In the genomic region with DNA sequence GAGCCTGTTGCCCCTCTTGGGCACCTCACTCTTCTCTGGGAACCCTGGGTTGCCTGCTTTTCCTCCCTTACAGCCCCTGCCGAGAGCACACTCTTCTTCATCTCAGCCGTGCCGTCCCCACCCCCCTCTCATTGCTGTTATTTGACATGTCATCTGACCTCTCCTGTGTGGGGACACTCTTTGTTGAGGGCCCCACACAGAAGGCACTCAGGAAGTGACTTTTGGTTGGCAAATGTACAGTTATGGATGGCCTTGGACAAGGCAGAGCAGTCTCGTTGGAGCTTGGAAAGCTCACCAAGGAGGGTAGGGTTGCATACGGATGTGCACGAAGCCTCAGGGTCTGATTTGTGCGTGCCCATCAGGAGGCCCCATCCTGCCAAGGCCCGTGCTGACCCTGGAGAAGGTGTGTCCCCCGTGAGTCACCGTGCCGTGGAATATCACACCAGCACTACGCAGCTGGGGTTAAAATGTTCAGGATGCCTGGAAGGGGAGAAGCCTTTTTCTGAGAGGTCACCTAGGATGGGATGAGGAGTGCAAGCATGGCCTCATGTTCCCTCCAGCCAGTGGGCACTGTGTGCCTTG, we compare ENCODE assay signal across 1 cellular context.
TF ChIP-seq lines count a peak whose summit lies in the region.

No MANE protein-coding gene starts in this region.

TF ChIP-seq in HepG2, 621 proteins besides CTCF, POLR2A, EP300 and RAD21 (continued from another document and continues in another):
- TF ChIP-seq ZNF550 (CRISPR knock-in tag; IDR thresholded peaks at IDR 0.05; ENCODE audit: borderline replicate concordance) (no peak), ZC3H13 (CRISPR knock-in tag; IDR thresholded peaks at IDR 0.05) (no peak), ZNF552 (CRISPR knock-in tag; IDR thresholded peaks at IDR 0.05; ENCODE audit: borderline replicate concordance) (no peak), ZNF614 (CRISPR knock-in tag; IDR thresholded peaks at IDR 0.05; ENCODE audit: borderline replicate concordance) (no peak), ZNF431 (CRISPR knock-in tag; IDR thresholded peaks at IDR 0.05; ENCODE audit: borderline replicate concordance, low read depth) (peak; percentile 98), ZNF776 (CRISPR knock-in tag; IDR thresholded peaks at IDR 0.05) (no peak), ZNF790 (CRISPR knock-in tag; IDR thresholded peaks at IDR 0.05; ENCODE audit: borderline replicate concordance) (no peak), MAZ (IDR thresholded peaks at IDR 0.05; ENCODE audit: borderline replicate concordance, low read depth, low read length) (no peak), MAZ (CRISPR knock-in tag; IDR thresholded peaks at IDR 0.05; ENCODE audit: low read depth) (no peak), SALL1 (CRISPR knock-in tag; IDR thresholded peaks at IDR 0.05) (peak; percentile 88), JUND (CRISPR knock-in tag; IDR thresholded peaks at IDR 0.05) (no peak; the same call in 1 of the 2 replicates), ZNF547 (CRISPR knock-in tag; IDR thresholded peaks at IDR 0.05) (no peak), GABPB1 (CRISPR knock-in tag; IDR thresholded peaks at IDR 0.05) (peak; percentile 30; the same call in 1 of the 2 replicates), SMAD3 (CRISPR knock-in tag; IDR thresholded peaks at IDR 0.05) (no peak), KDM2A (CRISPR knock-in tag; IDR thresholded peaks at IDR 0.05; ENCODE audit: borderline replicate concordance, low read depth) (0 out of 2 replicates have a peak, but pooled peaks have one; percentile 23), TCF7L2 (IDR thresholded peaks at IDR 0.05; ENCODE audit: low read depth, low read length) (no peak), ELF4 (CRISPR knock-in tag; IDR thresholded peaks at IDR 0.05; ENCODE audit: borderline replicate concordance) (no peak), U2AF2 (IDR thresholded peaks at IDR 0.05; ENCODE audit: low read depth, low read length) (no peak), MED8 (CRISPR knock-in tag; IDR thresholded peaks at IDR 0.05; ENCODE audit: insufficient replicate concordance) (no peak), ZBTB1 (CRISPR knock-in tag; IDR thresholded peaks at IDR 0.05; ENCODE audit: borderline replicate concordance) (no peak), ZNF605 (CRISPR knock-in tag; IDR thresholded peaks at IDR 0.05) (no peak), SP2 (CRISPR knock-in tag; IDR thresholded peaks at IDR 0.05) (no peak), SAFB2 (CRISPR knock-in tag; IDR thresholded peaks at IDR 0.05; ENCODE audit: borderline replicate concordance, low read depth) (no peak), ZNF775 (CRISPR knock-in tag; IDR thresholded peaks at IDR 0.05; ENCODE audit: borderline replicate concordance) (no peak), DNMT3B (CRISPR knock-in tag; conservative IDR thresholded peaks at IDR 0.05) (no peak), PAF1 (CRISPR knock-in tag; IDR thresholded peaks at IDR 0.05) (no peak), ZNF446 (CRISPR knock-in tag; IDR thresholded peaks at IDR 0.05) (no peak), CREB1 (IDR thresholded peaks at IDR 0.05) (no peak), CREB1 (CRISPR knock-in tag; IDR thresholded peaks at IDR 0.05) (no peak), HOXD1 (CRISPR knock-in tag; IDR thresholded peaks at IDR 0.05) (no peak), ZNF451 (CRISPR knock-in tag; IDR thresholded peaks at IDR 0.05) (no peak), ZNF30 (CRISPR knock-in tag; IDR thresholded peaks at IDR 0.05) (no peak), FOXA1 (IDR thresholded peaks at IDR 0.05) (no peak), FOXA1 (CRISPR knock-in tag; IDR thresholded peaks at IDR 0.05) (peak; percentile 15; the same call in 1 of the 2 replicates), SP140L (CRISPR knock-in tag; IDR thresholded peaks at IDR 0.05; ENCODE audit: borderline replicate concordance) (no peak), ZKSCAN1 (IDR thresholded peaks at IDR 0.05; ENCODE audit: low read length) (no peak), RFXAP (CRISPR knock-in tag; IDR thresholded peaks at IDR 0.05; ENCODE audit: borderline replicate concordance) (no peak)
- TF ChIP-seq, protein P1, sequence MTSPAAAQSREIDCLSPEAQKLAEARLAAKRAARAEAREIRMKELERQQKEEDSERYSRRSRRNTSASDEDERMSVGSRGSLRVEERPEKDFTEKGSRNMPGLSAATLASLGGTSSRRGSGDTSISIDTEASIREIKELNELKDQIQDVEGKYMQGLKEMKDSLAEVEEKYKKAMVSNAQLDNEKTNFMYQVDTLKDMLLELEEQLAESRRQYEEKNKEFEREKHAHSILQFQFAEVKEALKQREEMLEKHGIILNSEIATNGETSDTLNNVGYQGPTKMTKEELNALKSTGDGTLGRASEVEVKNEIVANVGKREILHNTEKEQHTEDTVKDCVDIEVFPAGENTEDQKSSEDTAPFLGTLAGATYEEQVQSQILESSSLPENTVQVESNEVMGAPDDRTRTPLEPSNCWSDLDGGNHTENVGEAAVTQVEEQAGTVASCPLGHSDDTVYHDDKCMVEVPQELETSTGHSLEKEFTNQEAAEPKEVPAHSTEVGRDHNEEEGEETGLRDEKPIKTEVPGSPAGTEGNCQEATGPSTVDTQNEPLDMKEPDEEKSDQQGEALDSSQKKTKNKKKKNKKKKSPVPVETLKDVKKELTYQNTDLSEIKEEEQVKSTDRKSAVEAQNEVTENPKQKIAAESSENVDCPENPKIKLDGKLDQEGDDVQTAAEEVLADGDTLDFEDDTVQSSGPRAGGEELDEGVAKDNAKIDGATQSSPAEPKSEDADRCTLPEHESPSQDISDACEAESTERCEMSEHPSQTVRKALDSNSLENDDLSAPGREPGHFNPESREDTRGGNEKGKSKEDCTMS (CRISPR knock-in tag; conservative IDR thresholded peaks at IDR 0.05), result no peak
- TF ChIP-seq, protein P2, sequence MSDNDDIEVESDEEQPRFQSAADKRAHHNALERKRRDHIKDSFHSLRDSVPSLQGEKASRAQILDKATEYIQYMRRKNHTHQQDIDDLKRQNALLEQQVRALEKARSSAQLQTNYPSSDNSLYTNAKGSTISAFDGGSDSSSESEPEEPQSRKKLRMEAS (IDR thresholded peaks at IDR 0.05), result 0 out of 2 replicates have a peak, but pooled peaks have one; percentile 22
- TF ChIP-seq, protein P3, sequence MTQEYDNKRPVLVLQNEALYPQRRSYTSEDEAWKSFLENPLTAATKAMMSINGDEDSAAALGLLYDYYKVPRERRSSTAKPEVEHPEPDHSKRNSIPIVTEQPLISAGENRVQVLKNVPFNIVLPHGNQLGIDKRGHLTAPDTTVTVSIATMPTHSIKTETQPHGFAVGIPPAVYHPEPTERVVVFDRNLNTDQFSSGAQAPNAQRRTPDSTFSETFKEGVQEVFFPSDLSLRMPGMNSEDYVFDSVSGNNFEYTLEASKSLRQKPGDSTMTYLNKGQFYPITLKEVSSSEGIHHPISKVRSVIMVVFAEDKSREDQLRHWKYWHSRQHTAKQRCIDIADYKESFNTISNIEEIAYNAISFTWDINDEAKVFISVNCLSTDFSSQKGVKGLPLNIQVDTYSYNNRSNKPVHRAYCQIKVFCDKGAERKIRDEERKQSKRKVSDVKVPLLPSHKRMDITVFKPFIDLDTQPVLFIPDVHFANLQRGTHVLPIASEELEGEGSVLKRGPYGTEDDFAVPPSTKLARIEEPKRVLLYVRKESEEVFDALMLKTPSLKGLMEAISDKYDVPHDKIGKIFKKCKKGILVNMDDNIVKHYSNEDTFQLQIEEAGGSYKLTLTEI (CRISPR knock-in tag; conservative IDR thresholded peaks at IDR 0.05), result no peak
- TF ChIP-seq, protein P4, sequence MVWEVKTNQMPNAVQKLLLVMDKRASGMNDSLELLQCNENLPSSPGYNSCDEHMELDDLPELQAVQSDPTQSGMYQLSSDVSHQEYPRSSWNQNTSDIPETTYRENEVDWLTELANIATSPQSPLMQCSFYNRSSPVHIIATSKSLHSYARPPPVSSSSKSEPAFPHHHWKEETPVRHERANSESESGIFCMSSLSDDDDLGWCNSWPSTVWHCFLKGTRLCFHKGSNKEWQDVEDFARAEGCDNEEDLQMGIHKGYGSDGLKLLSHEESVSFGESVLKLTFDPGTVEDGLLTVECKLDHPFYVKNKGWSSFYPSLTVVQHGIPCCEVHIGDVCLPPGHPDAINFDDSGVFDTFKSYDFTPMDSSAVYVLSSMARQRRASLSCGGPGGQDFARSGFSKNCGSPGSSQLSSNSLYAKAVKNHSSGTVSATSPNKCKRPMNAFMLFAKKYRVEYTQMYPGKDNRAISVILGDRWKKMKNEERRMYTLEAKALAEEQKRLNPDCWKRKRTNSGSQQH (CRISPR knock-in tag; IDR thresholded peaks at IDR 0.05; ENCODE audit: low read depth), result no peak
- TF ChIP-seq, protein P5, sequence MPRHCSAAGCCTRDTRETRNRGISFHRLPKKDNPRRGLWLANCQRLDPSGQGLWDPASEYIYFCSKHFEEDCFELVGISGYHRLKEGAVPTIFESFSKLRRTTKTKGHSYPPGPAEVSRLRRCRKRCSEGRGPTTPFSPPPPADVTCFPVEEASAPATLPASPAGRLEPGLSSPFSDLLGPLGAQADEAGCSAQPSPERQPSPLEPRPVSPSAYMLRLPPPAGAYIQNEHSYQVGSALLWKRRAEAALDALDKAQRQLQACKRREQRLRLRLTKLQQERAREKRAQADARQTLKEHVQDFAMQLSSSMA (CRISPR knock-in tag; IDR thresholded peaks at IDR 0.05), result no peak
- TF ChIP-seq, protein P6, sequence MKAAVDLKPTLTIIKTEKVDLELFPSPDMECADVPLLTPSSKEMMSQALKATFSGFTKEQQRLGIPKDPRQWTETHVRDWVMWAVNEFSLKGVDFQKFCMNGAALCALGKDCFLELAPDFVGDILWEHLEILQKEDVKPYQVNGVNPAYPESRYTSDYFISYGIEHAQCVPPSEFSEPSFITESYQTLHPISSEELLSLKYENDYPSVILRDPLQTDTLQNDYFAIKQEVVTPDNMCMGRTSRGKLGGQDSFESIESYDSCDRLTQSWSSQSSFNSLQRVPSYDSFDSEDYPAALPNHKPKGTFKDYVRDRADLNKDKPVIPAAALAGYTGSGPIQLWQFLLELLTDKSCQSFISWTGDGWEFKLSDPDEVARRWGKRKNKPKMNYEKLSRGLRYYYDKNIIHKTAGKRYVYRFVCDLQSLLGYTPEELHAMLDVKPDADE (CRISPR knock-in tag; IDR thresholded peaks at IDR 0.05), result no peak
- TF ChIP-seq, protein P7, sequence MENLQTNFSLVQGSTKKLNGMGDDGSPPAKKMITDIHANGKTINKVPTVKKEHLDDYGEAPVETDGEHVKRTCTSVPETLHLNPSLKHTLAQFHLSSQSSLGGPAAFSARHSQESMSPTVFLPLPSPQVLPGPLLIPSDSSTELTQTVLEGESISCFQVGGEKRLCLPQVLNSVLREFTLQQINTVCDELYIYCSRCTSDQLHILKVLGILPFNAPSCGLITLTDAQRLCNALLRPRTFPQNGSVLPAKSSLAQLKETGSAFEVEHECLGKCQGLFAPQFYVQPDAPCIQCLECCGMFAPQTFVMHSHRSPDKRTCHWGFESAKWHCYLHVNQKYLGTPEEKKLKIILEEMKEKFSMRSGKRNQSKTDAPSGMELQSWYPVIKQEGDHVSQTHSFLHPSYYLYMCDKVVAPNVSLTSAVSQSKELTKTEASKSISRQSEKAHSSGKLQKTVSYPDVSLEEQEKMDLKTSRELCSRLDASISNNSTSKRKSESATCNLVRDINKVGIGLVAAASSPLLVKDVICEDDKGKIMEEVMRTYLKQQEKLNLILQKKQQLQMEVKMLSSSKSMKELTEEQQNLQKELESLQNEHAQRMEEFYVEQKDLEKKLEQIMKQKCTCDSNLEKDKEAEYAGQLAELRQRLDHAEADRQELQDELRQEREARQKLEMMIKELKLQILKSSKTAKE (CRISPR knock-in tag; IDR thresholded peaks at IDR 0.05; ENCODE audit: borderline replicate concordance), result no peak; the same call in 1 of the 2 replicates
- TF ChIP-seq, protein P8, sequence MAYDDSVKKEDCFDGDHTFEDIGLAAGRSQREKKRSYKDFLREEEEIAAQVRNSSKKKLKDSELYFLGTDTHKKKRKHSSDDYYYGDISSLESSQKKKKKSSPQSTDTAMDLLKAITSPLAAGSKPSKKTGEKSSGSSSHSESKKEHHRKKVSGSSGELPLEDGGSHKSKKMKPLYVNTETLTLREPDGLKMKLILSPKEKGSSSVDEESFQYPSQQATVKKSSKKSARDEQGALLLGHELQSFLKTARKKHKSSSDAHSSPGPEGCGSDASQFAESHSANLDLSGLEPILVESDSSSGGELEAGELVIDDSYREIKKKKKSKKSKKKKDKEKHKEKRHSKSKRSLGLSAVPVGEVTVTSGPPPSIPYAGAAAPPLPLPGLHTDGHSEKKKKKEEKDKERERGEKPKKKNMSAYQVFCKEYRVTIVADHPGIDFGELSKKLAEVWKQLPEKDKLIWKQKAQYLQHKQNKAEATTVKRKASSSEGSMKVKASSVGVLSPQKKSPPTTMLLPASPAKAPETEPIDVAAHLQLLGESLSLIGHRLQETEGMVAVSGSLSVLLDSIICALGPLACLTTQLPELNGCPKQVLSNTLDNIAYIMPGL (CRISPR knock-in tag; IDR thresholded peaks at IDR 0.05; ENCODE audit: borderline replicate concordance in 1 of 2, low read depth in 1 of 2), result no peak; a peak in 1 of 4 replicates
- TF ChIP-seq, protein P9, sequence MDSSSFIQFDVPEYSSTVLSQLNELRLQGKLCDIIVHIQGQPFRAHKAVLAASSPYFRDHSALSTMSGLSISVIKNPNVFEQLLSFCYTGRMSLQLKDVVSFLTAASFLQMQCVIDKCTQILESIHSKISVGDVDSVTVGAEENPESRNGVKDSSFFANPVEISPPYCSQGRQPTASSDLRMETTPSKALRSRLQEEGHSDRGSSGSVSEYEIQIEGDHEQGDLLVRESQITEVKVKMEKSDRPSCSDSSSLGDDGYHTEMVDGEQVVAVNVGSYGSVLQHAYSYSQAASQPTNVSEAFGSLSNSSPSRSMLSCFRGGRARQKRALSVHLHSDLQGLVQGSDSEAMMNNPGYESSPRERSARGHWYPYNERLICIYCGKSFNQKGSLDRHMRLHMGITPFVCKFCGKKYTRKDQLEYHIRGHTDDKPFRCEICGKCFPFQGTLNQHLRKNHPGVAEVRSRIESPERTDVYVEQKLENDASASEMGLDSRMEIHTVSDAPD (CRISPR knock-in tag; IDR thresholded peaks at IDR 0.05), result no peak
- TF ChIP-seq, protein P10, sequence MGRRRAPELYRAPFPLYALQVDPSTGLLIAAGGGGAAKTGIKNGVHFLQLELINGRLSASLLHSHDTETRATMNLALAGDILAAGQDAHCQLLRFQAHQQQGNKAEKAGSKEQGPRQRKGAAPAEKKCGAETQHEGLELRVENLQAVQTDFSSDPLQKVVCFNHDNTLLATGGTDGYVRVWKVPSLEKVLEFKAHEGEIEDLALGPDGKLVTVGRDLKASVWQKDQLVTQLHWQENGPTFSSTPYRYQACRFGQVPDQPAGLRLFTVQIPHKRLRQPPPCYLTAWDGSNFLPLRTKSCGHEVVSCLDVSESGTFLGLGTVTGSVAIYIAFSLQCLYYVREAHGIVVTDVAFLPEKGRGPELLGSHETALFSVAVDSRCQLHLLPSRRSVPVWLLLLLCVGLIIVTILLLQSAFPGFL (CRISPR knock-in tag; IDR thresholded peaks at IDR 0.05), result no peak
